In the genomic region with DNA sequence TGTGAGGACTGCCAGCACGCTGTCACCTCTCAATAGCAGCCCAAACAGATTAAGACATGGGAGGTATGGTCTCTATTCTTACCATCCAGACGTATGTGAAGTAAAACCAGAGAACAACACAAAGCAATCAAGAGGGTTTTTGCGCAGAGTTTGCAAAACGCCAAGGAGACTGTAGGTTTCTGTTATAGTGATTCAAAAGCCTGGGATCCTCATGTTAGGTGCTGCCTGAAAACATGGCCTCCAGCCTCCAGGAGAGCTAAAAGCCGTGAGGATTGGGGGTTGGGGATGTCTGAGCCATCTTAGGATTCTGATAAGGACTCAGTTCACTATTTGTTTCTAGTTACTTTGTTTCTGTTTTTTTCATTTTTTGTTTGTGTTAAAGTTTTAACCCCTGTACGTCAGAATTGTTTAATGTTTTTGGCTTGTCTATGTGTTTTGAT, we compare ENCODE assay signal across 9 cellular contexts. TPM values are rescaled to one million over a fixed set of nuclear protein-coding genes. Genes with fewer than 3 reads are reported as not detected.
DNase-seq lines count a peak whose midpoint lies in the region; ATAC-seq, FAIRE-seq and TF ChIP-seq lines count a peak whose summit lies in the region.
"Had no signal": no experiment of that assay in that cellular context is flagged by ENCODE, and none has a peak within 500 bp of the region (broad histone marks: within the 10 kb centered on the region; RNA-seq: fewer than 3 reads in every experiment).

No MANE protein-coding gene starts in this region.

- H3K9me3 ChIP-seq in DOHH2 (ENCODE audit: control insufficient read depth, insufficient read depth, low read length): peaks cover 11% of the 10 kb centered on the region; the same call in 1 of the 2 replicates
- no peaks in the 10 kb centered on the region for H3K9me3 ChIP-seq in upper lobe of left lung

- peaks cover 7% of the 10 kb centered on the region for H3K36me3 ChIP-seq in DOHH2 (ENCODE audit: control insufficient read depth, low read length)
- H3K36me3 ChIP-seq in upper lobe of left lung: no peaks in the 10 kb centered on the region

- DNase-seq in NCI-H146 (lab: John Stamatoyannopoulos, UW): peak; percentile 62
- DNase-seq in activated naive CD4-positive, alpha-beta T cell treated with anti-CD3 and anti-CD28 coated beads, Interleukin-2, amount 50 U/mL, for 16 hours: peak; percentile 31
- no peak for DNase-seq in left lobe of liver (ENCODE audit: low spot score)
- peak in 1 of 2 donors; percentile 45 for DNase-seq in upper lobe of left lung
- DNase-seq in GM12892 (ENCODE audit: insufficient read length): no peak
- DNase-seq in germinal center (ENCODE audit: low spot score): no peak

- peaks cover 2% of the 10 kb centered on the region for H4K20me1 ChIP-seq in DOHH2 (ENCODE audit: control insufficient read depth, insufficient read depth, low read depth, low read length)

- H3K27me3 ChIP-seq in DOHH2 (ENCODE audit: control insufficient read depth, low read length) (no peaks in the 10 kb centered on the region), upper lobe of left lung (no peaks in the 10 kb centered on the region)

- TF ChIP-seq CTCF in DOHH2 (IDR thresholded peaks at IDR 0.05; ENCODE audit: low read depth, low read length, poor library complexity, severe bottlenecking) (no peak), upper lobe of left lung (IDR thresholded peaks at IDR 0.05) (no peak)

- H3K9me2 ChIP-seq in DOHH2 (replicated peaks; ENCODE audit: control insufficient read depth, low read length): no peaks in the 10 kb centered on the region

- TF ChIP-seq EP300 in upper lobe of left lung (IDR thresholded peaks at IDR 0.05): no peak

- peak overlapping the region; percentile 40 for H3K4me2 ChIP-seq in DOHH2 (ENCODE audit: low read length)

- 37 to 52% methylated on average over 6 of the region's 6 CpGs for WGBS in upper lobe of left lung, 2 donors

- ATAC-seq in left lobe of liver (peak; percentile 14), upper lobe of left lung (ENCODE audit: low FRiP score in 2 of 2) (no peak), HG02571 (IDR thresholded peaks at IDR 0.05; ENCODE audit: unreplicated experiment) (no peak)
- ATAC-seq: left colon had no signal

- peaks cover 9% of the 10 kb centered on the region for H3F3A ChIP-seq in DOHH2 (ENCODE audit: control insufficient read depth, insufficient read depth)

- no peak for FAIRE-seq in GM12892 (lab: Jason Lieb, UNC)

- H3K4me3 ChIP-seq in DOHH2 (ENCODE audit: low read length): peak overlapping the region; percentile 59
- peak overlapping the region; percentile 46 to 70 (median 64) for H3K4me3 ChIP-seq in upper lobe of left lung

- H3K4me1 ChIP-seq in DOHH2 (ENCODE audit: control insufficient read depth, low read length) (peaks cover 44% of the 10 kb centered on the region), upper lobe of left lung (peaks cover 4 to 43% (median 22%) of the 10 kb centered on the region in 4 donors)

- H3K27ac ChIP-seq in DOHH2 (ENCODE audit: low read depth, low read length) (peak overlapping the region; percentile 39), upper lobe of left lung (peak overlapping the region; percentile 88 to 98 (median 90))

- TF ChIP-seq POLR2A in upper lobe of left lung (IDR thresholded peaks at IDR 0.05) (no peak), GM12892 (IDR thresholded peaks at IDR 0.05; ENCODE audit: low read depth, low read length) (no peak)

- H3K79me2 ChIP-seq in DOHH2 (ENCODE audit: control insufficient read depth, low read length): peaks cover 14% of the 10 kb centered on the region

RNA-seq across cellular contexts. Expression of a gene that starts 4.2 kb away (rescaled TPM):
- total RNA-seq in left lobe of liver (37.4 TPM), upper lobe of left lung (100 to 1,000 TPM in 3 of 6 donors, 10 to 100 TPM in 3; 39.8 to 133 (median 99.0) TPM)
- 373 TPM for polyA plus RNA-seq in GM12892 (2012; ENCODE audit: missing spikeins)

RNA-seq across cellular contexts. Expression of a gene that starts 52.8 kb away (rescaled TPM):
- 3.8 TPM for total RNA-seq in left lobe of liver
- total RNA-seq in upper lobe of left lung: 1 to 10 TPM; 3.5 to 9.4 (median 5.9) TPM
- polyA plus RNA-seq in GM12892 (2012; ENCODE audit: missing spikeins): 9.7 TPM

RNA-seq across cellular contexts. Expression of a gene that starts 53.2 kb away (rescaled TPM):
- total RNA-seq in left lobe of liver: 13.1 TPM
- total RNA-seq in upper lobe of left lung: 10 to 100 TPM; 23.0 to 50.0 (median 29.3) TPM
- 36.6 TPM for polyA plus RNA-seq in GM12892 (2012; ENCODE audit: missing spikeins)

RNA-seq across cellular contexts. Expression of a gene that starts 58.5 kb away (rescaled TPM):
- total RNA-seq in left lobe of liver: 20.4 TPM
- 10 to 100 TPM in 2 of 6 donors, 1 to 10 TPM in 4; 2.1 to 13.4 (median 8.6) TPM for total RNA-seq in upper lobe of left lung
- polyA plus RNA-seq in GM12892 (2012; ENCODE audit: missing spikeins): 18.7 TPM

Comparison
In these comparisons a context has a peak if more than half of its experiments do, and no peak if none do; other contexts are left out.
1. DNase-seq: peak in NCI-H146 (single experiment) and activated naive CD4-positive, alpha-beta T cell treated with anti-CD3 and anti-CD28 coated beads, Interleukin-2, amount 50 U/mL, for 16 hours (single experiment); none in left lobe of liver (single experiment), GM12892 (single experiment) and germinal center (single experiment).